ENCODE assay signal across 20 cellular contexts in the genomic region with DNA sequence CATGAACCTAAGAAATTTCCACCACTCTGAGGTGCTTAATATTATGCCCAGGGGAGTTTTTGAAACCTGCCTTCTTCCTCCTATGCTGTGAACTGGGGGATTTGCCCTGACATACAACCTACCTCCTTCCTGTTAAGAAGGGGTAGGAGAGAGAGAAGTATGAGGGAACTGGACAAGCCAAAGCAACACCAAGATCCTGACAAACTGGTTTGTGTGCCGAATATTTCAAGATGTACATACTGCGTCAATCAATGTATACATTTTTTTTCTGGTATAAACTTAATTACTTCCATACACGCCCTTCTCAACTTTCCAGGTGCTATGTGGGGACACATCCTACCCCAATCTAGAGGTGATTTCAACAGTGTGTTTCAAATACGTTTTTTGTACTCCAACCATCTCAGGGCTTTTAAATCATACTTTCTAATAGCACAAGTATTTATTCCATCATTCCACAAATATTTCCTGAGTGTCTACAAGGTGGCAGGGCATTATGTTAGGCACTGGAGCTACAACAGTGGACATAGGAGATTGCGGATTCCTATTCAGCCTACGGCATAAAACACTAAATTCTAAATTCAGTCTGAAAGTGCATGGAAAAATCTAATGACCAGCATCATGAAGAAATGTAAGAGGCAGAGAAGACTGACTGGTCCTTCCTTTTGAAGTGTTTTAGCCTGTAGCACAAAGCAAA.
DNase-seq lines count a peak whose midpoint lies in the region; ATAC-seq and TF ChIP-seq lines count a peak whose summit lies in the region.
"Had no signal": no experiment of that assay in that cellular context is flagged by ENCODE, and none has a peak within 500 bp of the region (broad histone marks: within the 10 kb centered on the region; RNA-seq: fewer than 3 reads in every experiment).

No MANE protein-coding gene starts in this region.

- H3K27ac Mint-ChIP-seq in stimulated activated memory B cell treated with anti-CD40 and anti-IgM and Interleukin-4, amounts not matched to agents 10 μg/mL and 1 μg/mL and 100 μg/mL, for 72 hours, result no peak overlapping the region
- H3K27ac Mint-ChIP-seq: CD4-positive, CD25-positive, alpha-beta regulatory T cell had no signal

- DNase-seq in HPDE6-E6E7 (ENCODE audit: extremely low spot score), result peak; percentile 22
- DNase-seq in foreskin keratinocyte, result peak; percentile 96 to 98
- no peak for DNase-seq in ovary
- no peak for DNase-seq in stimulated activated CD4-positive, alpha-beta T cell treated with anti-CD3 and anti-CD28 coated beads, Interleukin-4, amount 100 ng/mL, for 24 hours
- DNase-seq: ACHN; Calu3; CD4-positive, CD25-positive, alpha-beta regulatory T cell; DMS53; GM23248; HCEC 1CT; KG1; NCI-H1048; NCI-H146; NCI-H2081; NCI-H748 treated with DMSO at 0.1 percent for 48 hours; OCI-M1 had no signal

- no peak overlapping the region for H3K4me3 ChIP-seq in ovary
- H3K4me3 ChIP-seq: GM23248 had no signal

- no peaks in the 10 kb centered on the region for H3K9me3 Mint-ChIP-seq in stimulated activated memory B cell treated with anti-CD40 and anti-IgM and Interleukin-4, amounts not matched to agents 10 μg/mL and 1 μg/mL and 100 μg/mL, for 72 hours

- no peaks in the 10 kb centered on the region for H3K27me3 Mint-ChIP-seq in stimulated activated memory B cell treated with anti-CD40 and anti-IgM and Interleukin-4, amounts not matched to agents 10 μg/mL and 1 μg/mL and 100 μg/mL, for 72 hours
- H3K27me3 Mint-ChIP-seq: CD4-positive, CD25-positive, alpha-beta regulatory T cell had no signal

- peak; percentile 82 for ATAC-seq in SK-N-SH treated with all-trans-retinoic acid at 6 μM for 48 hours
- peak; percentile 86 for ATAC-seq in foreskin keratinocyte
- ATAC-seq in stimulated activated memory B cell treated with anti-CD40 and anti-IgM and Interleukin-4, amounts not matched to agents 10 μg/mL and 1 μg/mL and 100 μg/mL, for 72 hours, result peak; percentile 48
- no peak for ATAC-seq in GM18517 (IDR thresholded peaks at IDR 0.05; ENCODE audit: unreplicated experiment)
- no peak for ATAC-seq in HG03342 (IDR thresholded peaks at IDR 0.05; ENCODE audit: unreplicated experiment)

- H3K27ac ChIP-seq in foreskin keratinocyte, result peak overlapping the region; percentile 67
- H3K27ac ChIP-seq in ovary, result no peak overlapping the region
- H3K27ac ChIP-seq: GM23248 had no signal

- 88 to 90% (median 89%) methylated on average over 6 of the region's 6 CpGs for WGBS in ovary, 3 donors

- TF ChIP-seq POLR2A in ovary (IDR thresholded peaks at IDR 0.05), result no peak

- TF ChIP-seq CTCF in foreskin keratinocyte (conservative IDR thresholded peaks at IDR 0.05), result no peak
- TF ChIP-seq CTCF in ovary (IDR thresholded peaks at IDR 0.05), result no peak

- intact Hi-C loops in ovary (cut with DNase I), result loop anchor here in 1 of 4 donors (10.0 kb wide), 1 partner anchor 69 kb away; no protein-coding TSS in a partner anchor

- TF ChIP-seq EP300 in ovary (IDR thresholded peaks at IDR 0.05), result no peak

- H3K9me3 ChIP-seq in ovary, result no peaks in the 10 kb centered on the region

- H3K36me3 ChIP-seq in ovary, result no peaks in the 10 kb centered on the region

- H3K4me1 ChIP-seq in foreskin keratinocyte (peaks cover 55% of the 10 kb centered on the region), ovary (ENCODE audit: insufficient read depth) (peaks cover 3% of the 10 kb centered on the region)

- H3K4me3 Mint-ChIP-seq in stimulated activated memory B cell treated with anti-CD40 and anti-IgM and Interleukin-4, amounts not matched to agents 10 μg/mL and 1 μg/mL and 100 μg/mL, for 72 hours, result no peak overlapping the region
- H3K4me3 Mint-ChIP-seq: CD4-positive, CD25-positive, alpha-beta regulatory T cell had no signal

- H3K4me1 Mint-ChIP-seq in stimulated activated memory B cell treated with anti-CD40 and anti-IgM and Interleukin-4, amounts not matched to agents 10 μg/mL and 1 μg/mL and 100 μg/mL, for 72 hours, result peaks cover 46% of the 10 kb centered on the region

- peaks cover 44% of the 10 kb centered on the region for H3K36me3 Mint-ChIP-seq in stimulated activated memory B cell treated with anti-CD40 and anti-IgM and Interleukin-4, amounts not matched to agents 10 μg/mL and 1 μg/mL and 100 μg/mL, for 72 hours

- H3K27me3 ChIP-seq in foreskin keratinocyte (no peaks in the 10 kb centered on the region), ovary (no peaks in the 10 kb centered on the region)

TF ChIP-seq in SK-N-SH treated with all-trans-retinoic acid at 6 μM for 48 hours, 23 proteins besides CTCF, POLR2A, EP300 and RAD21:
- TF ChIP-seq ARNTL (CRISPR knock-in tag; IDR thresholded peaks at IDR 0.05; ENCODE audit: borderline replicate concordance, low read depth), result no peak

Comparison
In these comparisons a context has a peak if more than half of its experiments do, and no peak if none do; other contexts are left out.
1. DNase-seq: peak in HPDE6-E6E7 (single experiment) and foreskin keratinocyte (2 of 2); none in ovary (0 of 5) and stimulated activated CD4-positive, alpha-beta T cell treated with anti-CD3 and anti-CD28 coated beads, Interleukin-4, amount 100 ng/mL, for 24 hours (single experiment).
2. ATAC-seq: peak in SK-N-SH treated with all-trans-retinoic acid at 6 μM for 48 hours (single experiment), foreskin keratinocyte (single experiment) and stimulated activated memory B cell treated with anti-CD40 and anti-IgM and Interleukin-4, amounts not matched to agents 10 μg/mL and 1 μg/mL and 100 μg/mL, for 72 hours (single experiment); none in GM18517 (single experiment) and HG03342 (single experiment).